In genomic region chr20:41135187-41135887, GRCh38 we compare ENCODE assay signal across 8 cellular contexts. TPM values are rescaled to one million over a fixed set of nuclear protein-coding genes. Genes with fewer than 3 reads are reported as not detected.
DNase-seq lines count a peak whose midpoint lies in the region; ATAC-seq and TF ChIP-seq lines count a peak whose summit lies in the region.

No MANE protein-coding gene starts in this region.

- H3K36me3 ChIP-seq in neuronal stem cell (replicated peaks in 1 of 2; ENCODE audit: control insufficient read depth in 2 of 2, insufficient read depth in 2 of 2, low read length in 2 of 2): peaks cover 9 to 23% of the 10 kb centered on the region in 2 donors

- no peak overlapping the region for H3K4me3 ChIP-seq in neuronal stem cell (ENCODE audit: low read length in 2 of 2)

- H3K27ac Mint-ChIP-seq in activated CD8-positive, alpha-beta memory T cell treated with anti-CD3 and anti-CD28 coated beads, Interleukin-2, amount 10 ng/mL, durations not matched to agents 7 days and 5 days: no peak overlapping the region

- H2BK5ac ChIP-seq in neuronal stem cell (ENCODE audit: low read length): no peak overlapping the region

- H3K14ac ChIP-seq in neuronal stem cell (ENCODE audit: low read length): no peak overlapping the region

- DNase-seq in activated gamma-delta T cell treated with Interleukin-2 at 50 U/mL for 16 hours (peak; percentile 69), activated gamma-delta T cell (lab: John Stamatoyannopoulos, UW) (no peak), NCI-H345 treated with DMSO at 0.1 percent for 48 hours (lab: John Stamatoyannopoulos, UW; ENCODE audit: unreplicated experiment) (peak; percentile 58), epithelial cell of prostate (ENCODE audit: low read depth, low spot score) (no peak), neuronal stem cell (ENCODE audit: low spot score) (peak; percentile 30), omental fat pad (ENCODE audit: low spot score) (no peak), NCI-H524 treated with DMSO at 0.1 percent for 48 hours (lab: John Stamatoyannopoulos, UW) (no peak)
- DNase-seq in activated CD8-positive, alpha-beta memory T cell treated with anti-CD3 and anti-CD28 coated beads, Interleukin-2, amount 10 ng/mL, durations not matched to agents 7 days and 5 days: peak; percentile 78

- H3K23ac ChIP-seq in neuronal stem cell (ENCODE audit: low read depth, low read length, poor library complexity): no peak overlapping the region

- no peaks in the 10 kb centered on the region for H3K9me3 Mint-ChIP-seq in activated CD8-positive, alpha-beta memory T cell treated with anti-CD3 and anti-CD28 coated beads, Interleukin-2, amount 10 ng/mL, durations not matched to agents 7 days and 5 days (ENCODE audit: low read depth)

- H2AK5ac ChIP-seq in neuronal stem cell (ENCODE audit: low read depth, low read length): no peak overlapping the region

- H3K36me3 Mint-ChIP-seq in activated CD8-positive, alpha-beta memory T cell treated with anti-CD3 and anti-CD28 coated beads, Interleukin-2, amount 10 ng/mL, durations not matched to agents 7 days and 5 days: peaks cover 15% of the 10 kb centered on the region

- H3K18ac ChIP-seq in neuronal stem cell (ENCODE audit: low read length): no peak overlapping the region

- no peaks in the 10 kb centered on the region for H3K27me3 ChIP-seq in neuronal stem cell (ENCODE audit: control insufficient read depth in 3 of 3, insufficient read depth in 3 of 3, low read depth in 1 of 3, low read length in 3 of 3)

- H2BK120ac ChIP-seq in neuronal stem cell (ENCODE audit: low read depth, low read length): no peak overlapping the region

- CTCF ChIA-PET in activated CD8-positive, alpha-beta memory T cell treated with anti-CD3 and anti-CD28 coated beads, Interleukin-2, amount 10 ng/mL, durations not matched to agents 7 days and 5 days (lab: Charles Lee): interaction anchor here (0.6 to 6.8 kb wide), 48 partner anchors 10 to 558 kb away, joined by 3 to 114 read pairs (median 5); partner anchors contain the start of genes LPIN3 and TOP1

- no peak overlapping the region for H2BK15ac ChIP-seq in neuronal stem cell (ENCODE audit: low read length)

- H3K9ac ChIP-seq in neuronal stem cell (ENCODE audit: low read depth, low read length, poor library complexity): no peak overlapping the region

- no peak overlapping the region for H4K91ac ChIP-seq in neuronal stem cell (ENCODE audit: low read depth, low read length, poor library complexity)

- H3K4ac ChIP-seq in neuronal stem cell (ENCODE audit: low read length): no peak overlapping the region

- H2BK12ac ChIP-seq in neuronal stem cell (ENCODE audit: low read length): no peak overlapping the region

- H3K4me1 Mint-ChIP-seq in activated CD8-positive, alpha-beta memory T cell treated with anti-CD3 and anti-CD28 coated beads, Interleukin-2, amount 10 ng/mL, durations not matched to agents 7 days and 5 days: peaks cover 42% of the 10 kb centered on the region

- no CpG with 5 or more reads among the region's 13 CpGs for WGBS in neuronal stem cell (ENCODE audit: extremely low coverage in 2 of 2, insufficient read length in 2 of 2, insufficient replicate concordance in 1 of 2), 2 donors

- peaks cover 6% of the 10 kb centered on the region for H3K79me1 ChIP-seq in neuronal stem cell (ENCODE audit: low read depth, low read length)

- H3K27ac ChIP-seq in epithelial cell of prostate (peak overlapping the region; percentile 76), neuronal stem cell (replicated peaks; ENCODE audit: low read length) (no peak overlapping the region)

- H3K4me2 ChIP-seq in neuronal stem cell (ENCODE audit: insufficient read depth, low read length, poor library complexity, severe bottlenecking): no peak overlapping the region

- no peaks in the 10 kb centered on the region for H3K9me3 ChIP-seq in neuronal stem cell (replicated peaks in 1 of 2; ENCODE audit: control insufficient read depth in 2 of 2, insufficient read depth in 1 of 2, low read depth in 1 of 2, low read length in 2 of 2)

- H2AFZ ChIP-seq in neuronal stem cell (ENCODE audit: low read length): no peak overlapping the region

- TF ChIP-seq CTCF in omental fat pad (IDR thresholded peaks at IDR 0.05): no peak

- peak overlapping the region; percentile 91 for H3K4me3 Mint-ChIP-seq in activated CD8-positive, alpha-beta memory T cell treated with anti-CD3 and anti-CD28 coated beads, Interleukin-2, amount 10 ng/mL, durations not matched to agents 7 days and 5 days

- H4K8ac ChIP-seq in neuronal stem cell (ENCODE audit: low read depth, low read length): no peak overlapping the region

- peaks cover 16 to 19% of the 10 kb centered on the region in 2 donors for H3K4me1 ChIP-seq in neuronal stem cell (ENCODE audit: control insufficient read depth in 2 of 2, insufficient read depth in 1 of 2, low read depth in 1 of 2, low read length in 2 of 2)

- no peaks in the 10 kb centered on the region for H3K27me3 Mint-ChIP-seq in activated CD8-positive, alpha-beta memory T cell treated with anti-CD3 and anti-CD28 coated beads, Interleukin-2, amount 10 ng/mL, durations not matched to agents 7 days and 5 days

- ATAC-seq in activated CD8-positive, alpha-beta memory T cell treated with anti-CD3 and anti-CD28 coated beads, Interleukin-2, amount 10 ng/mL, durations not matched to agents 7 days and 5 days: no peak
- ATAC-seq in omental fat pad (ENCODE audit: low FRiP score): no peak

RNA-seq across cellular contexts. Expression of gene PLCG1, which starts 2.0 kb away (rescaled TPM):
- 100 to 1,000 TPM; 201 to 337 TPM for total RNA-seq in activated CD8-positive, alpha-beta memory T cell treated with anti-CD3 and anti-CD28 coated beads, Interleukin-2, amount 10 ng/mL, durations not matched to agents 7 days and 5 days
- polyA plus RNA-seq in neuronal stem cell (2013, experiment 1 of 2): 138 TPM
- polyA plus RNA-seq in neuronal stem cell (2013, experiment 2 of 2): 134 TPM
- 100 to 1,000 TPM in 1 of 4 donors, 10 to 100 TPM in 3; 43.9 to 189 (median 63.1) TPM for total RNA-seq in omental fat pad

Comparison
In these comparisons a context has a peak if more than half of its experiments do, and no peak if none do; other contexts are left out.
1. DNase-seq: peak in activated gamma-delta T cell treated with Interleukin-2 at 50 U/mL for 16 hours (single experiment), NCI-H345 treated with DMSO at 0.1 percent for 48 hours (single experiment), activated CD8-positive, alpha-beta memory T cell treated with anti-CD3 and anti-CD28 coated beads, Interleukin-2, amount 10 ng/mL, durations not matched to agents 7 days and 5 days (single experiment) and neuronal stem cell (single experiment); none in activated gamma-delta T cell (single experiment), epithelial cell of prostate (single experiment), omental fat pad (single experiment) and NCI-H524 treated with DMSO at 0.1 percent for 48 hours (single experiment).